Comparison of ENCODE assay signal across 19 cellular contexts in genomic region chr9:83932001-83932400, GRCh38.
"Had no signal": no experiment of that assay in that cellular context is flagged by ENCODE, and none has a peak within 500 bp of the region (broad histone marks: within the 10 kb centered on the region; RNA-seq: fewer than 3 reads in every experiment).

No MANE protein-coding gene starts in this region.

- H3K4me3 Mint-ChIP-seq: activated naive CD4-positive, alpha-beta T cell treated with anti-CD3 and anti-CD28 coated beads, Interleukin-2, amount 50 U/mL, for 24 hours; nephron progenitor cell; T-helper 1 cell treated with Interleukin-12 subunit alpha and Interleukin-12 subunit beta and Interleukin-4 antibody, amounts not matched to agents 30 μg/mL and 1 μg/mL, for 36 hours had no signal

- H3K27ac Mint-ChIP-seq: nephron progenitor cell; T-helper 1 cell treated with Interleukin-12 subunit alpha and Interleukin-12 subunit beta and Interleukin-4 antibody, amounts not matched to agents 30 μg/mL and 1 μg/mL, for 36 hours had no signal

- H3K27me3 Mint-ChIP-seq: activated naive CD4-positive, alpha-beta T cell treated with anti-CD3 and anti-CD28 coated beads, Interleukin-2, amount 50 U/mL, for 24 hours had no signal

- H3K9me3 Mint-ChIP-seq: activated naive CD4-positive, alpha-beta T cell treated with anti-CD3 and anti-CD28 coated beads, Interleukin-2, amount 50 U/mL, for 24 hours; nephron progenitor cell; T-helper 1 cell treated with Interleukin-12 subunit alpha and Interleukin-12 subunit beta and Interleukin-4 antibody, amounts not matched to agents 30 μg/mL and 1 μg/mL, for 36 hours had no signal

- H3K27me3 ChIP-seq: body of pancreas, esophagus squamous epithelium, spleen, transverse colon had no signal

- H3K36me3 ChIP-seq: esophagus squamous epithelium, left ventricle myocardium inferior, spleen, transverse colon had no signal

- ATAC-seq: body of pancreas, sciatic nerve had no signal

- FAIRE-seq: frontal cortex, kidney had no signal

- H3K36me3 Mint-ChIP-seq: activated naive CD4-positive, alpha-beta T cell treated with anti-CD3 and anti-CD28 coated beads, Interleukin-2, amount 50 U/mL, for 24 hours had no signal

- H3K4me3 ChIP-seq: body of pancreas, esophagus squamous epithelium, left ventricle myocardium inferior, spleen, transverse colon had no signal

- DNase-seq: activated CD4-positive, alpha-beta T cell treated with anti-CD3 and anti-CD28 coated beads, Interleukin-2, amount 50 U/mL, for 1 hour; activated T-cell treated with anti-CD3 and anti-CD28 coated beads, Interleukin-2, amount 50 U/mL, for 1 hour; amniotic stem cell; body of pancreas; cerebellar nuclear complex; dermis blood vessel endothelial cell; esophagus squamous epithelium; kidney; left ventricle myocardium inferior; mesendoderm; nephron progenitor cell; spleen; stimulated activated CD4-positive, alpha-beta T cell treated with anti-CD3 and anti-CD28 coated beads, Interleukin-1b, Interleukin-23, amount 100 ng/mL, for 48 hours; substantia nigra; transverse colon had no signal
